In the genomic region with DNA sequence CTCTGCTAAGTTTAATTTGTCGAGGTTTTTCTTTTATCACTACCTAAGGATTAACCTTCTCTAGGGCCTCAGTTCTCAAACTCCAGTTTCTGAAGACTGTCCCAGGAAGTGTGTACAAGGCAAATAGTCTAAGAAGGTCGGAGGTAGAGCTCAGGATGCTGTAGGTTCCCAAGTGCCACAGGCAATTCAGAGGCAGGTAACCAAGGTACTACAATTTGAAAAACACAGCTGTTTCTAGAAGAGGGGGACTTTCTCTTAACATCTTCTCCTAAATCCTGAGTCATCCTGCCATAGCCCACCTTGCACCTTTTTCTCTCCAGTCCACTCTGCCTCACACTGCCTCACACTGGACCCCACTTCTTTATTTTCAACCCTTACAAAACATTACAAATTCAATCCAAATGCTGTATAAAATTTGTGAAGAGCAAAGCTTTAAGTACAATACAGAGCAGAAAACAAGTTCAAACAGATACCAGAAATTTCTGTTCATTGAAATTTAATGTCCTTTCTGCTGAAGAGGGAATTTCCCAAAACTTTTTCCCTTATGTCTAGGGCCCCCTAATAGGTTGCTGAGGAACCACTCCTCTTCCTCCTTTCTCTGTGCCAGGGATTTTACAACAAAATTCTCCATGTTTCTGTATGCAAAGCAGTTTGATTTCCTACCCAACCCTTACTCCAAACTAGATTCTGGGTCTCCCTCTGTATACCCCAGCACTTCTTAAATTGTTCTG, we compare ENCODE assay signal across 14 cellular contexts. TPM values are rescaled to one million over a fixed set of nuclear protein-coding genes. Genes with fewer than 3 reads are reported as not detected.
DNase-seq lines count a peak whose midpoint lies in the region; ATAC-seq, FAIRE-seq and TF ChIP-seq lines count a peak whose summit lies in the region.
"Had no signal": no experiment of that assay in that cellular context is flagged by ENCODE, and none has a peak within 500 bp of the region (broad histone marks: within the 10 kb centered on the region; RNA-seq: fewer than 3 reads in every experiment).

No MANE protein-coding gene starts in this region.

- no peak overlapping the region for H3K4me2 ChIP-seq in PC-3 (ENCODE audit: low read length)
- peak overlapping the region; percentile 61 for H3K4me2 ChIP-seq in keratinocyte (ENCODE audit: control insufficient read depth, extremely low read depth, insufficient read depth, low read depth, low read length)
- H3K4me2 ChIP-seq: KMS-11 had no signal

- H3K36me3 Mint-ChIP-seq in type B pancreatic cell = peaks cover 7% of the 10 kb centered on the region

- no peaks in the 10 kb centered on the region for H3K9me1 ChIP-seq in keratinocyte (ENCODE audit: control insufficient read depth, extremely low read depth, insufficient read depth, low read length)

- CTCF ChIA-PET in PC-3 (lab: Charles Lee) = no interaction called here

- no peaks in the 10 kb centered on the region for H3K36me3 ChIP-seq in PC-3 (ENCODE audit: low read depth, low read length)
- H3K36me3 ChIP-seq in keratinocyte (ENCODE audit: control insufficient read depth in 2 of 2, extremely low read depth in 1 of 2, insufficient read depth in 2 of 2, low read length in 2 of 2) = no peaks in the 10 kb centered on the region

- ATAC-seq in Right ventricle myocardium superior (ENCODE audit: poor library complexity) (peak; percentile 18), Right ventricle myocardium inferior (no peak), PC-3 (peak; percentile 29; the same call in 1 of the 2 replicates), GM19023 (IDR thresholded peaks at IDR 0.05; ENCODE audit: unreplicated experiment) (no peak), HG03135 (IDR thresholded peaks at IDR 0.05; ENCODE audit: unreplicated experiment) (no peak)

- H2AFZ ChIP-seq in PC-3 (ENCODE audit: low read length) (no peak overlapping the region), keratinocyte (ENCODE audit: control insufficient read depth, low read length) (peak overlapping the region; percentile 25)

- dilution Hi-C loops in keratinocyte (cut with MboI; ENCODE audit: extremely low pct_ligation_motif_present, low sequenced_read_pairs) = no loop called here

- peak; percentile 61 for FAIRE-seq in keratinocyte (lab: Jason Lieb, UNC)
- FAIRE-seq: endometrium, TTC549 had no signal

- H3K9me3 ChIP-seq in PC-3 (ENCODE audit: low read length) = no peaks in the 10 kb centered on the region
- no peaks in the 10 kb centered on the region for H3K9me3 ChIP-seq in keratinocyte (ENCODE audit: control insufficient read depth, low read depth, low read length)

- H3K4me3 ChIP-seq in PC-3 (ENCODE audit: low read length) (no peak overlapping the region), keratinocyte (ENCODE audit: control insufficient read depth in 2 of 3, extremely low read depth in 1 of 3, insufficient read depth in 2 of 3, low read depth in 1 of 3, low read length in 3 of 3) (no peak overlapping the region)

- DNase-seq in Right ventricle myocardium superior (no peak), Right ventricle myocardium inferior (ENCODE audit: missing footprints) (no peak), PC-3 (no peak), keratinocyte (ENCODE audit: low read depth, low spot score) (no peak), type B pancreatic cell (ENCODE audit: extremely low spot score, unreplicated experiment) (no peak), NCI-H2227 treated with DMSO at 0.1 percent for 48 hours (lab: John Stamatoyannopoulos, UW) (no peak)
- DNase-seq: DMS79 treated with DMSO at 0.1 percent for 48 hours, mesendoderm, NCI-H2171 had no signal

- H3K9me3 Mint-ChIP-seq in type B pancreatic cell = no peaks in the 10 kb centered on the region

- no peaks in the 10 kb centered on the region for H4K20me1 ChIP-seq in PC-3 (ENCODE audit: low read length)
- no peaks in the 10 kb centered on the region for H4K20me1 ChIP-seq in keratinocyte (ENCODE audit: control insufficient read depth, extremely low read depth, insufficient read depth, low read length)

- no peaks in the 10 kb centered on the region for H3K27me3 Mint-ChIP-seq in type B pancreatic cell

- peaks cover 35% of the 10 kb centered on the region for H3K4me1 ChIP-seq in PC-3 (ENCODE audit: insufficient read depth, low read length)
- peaks cover 41% of the 10 kb centered on the region for H3K4me1 ChIP-seq in keratinocyte (ENCODE audit: control insufficient read depth, extremely low read depth, insufficient read depth, low read length)

- POLR2A ChIA-PET in PC-3 (lab: Charles Lee; ENCODE audit: unreplicated experiment) = no interaction called here

- no peak overlapping the region for H3K9ac ChIP-seq in PC-3 (ENCODE audit: low read length)
- peak overlapping the region; percentile 48 for H3K9ac ChIP-seq in keratinocyte (ENCODE audit: control insufficient read depth, extremely low read depth, insufficient read depth, low read length)
- H3K9ac ChIP-seq: KMS-11 had no signal

- BruUV-seq in PC-3 (replicated peaks; lab: Mats Ljungman, UMichigan) = no TSS peak

- H3K79me2 ChIP-seq in PC-3 (ENCODE audit: low read length) = no peaks in the 10 kb centered on the region
- peaks cover 5% of the 10 kb centered on the region for H3K79me2 ChIP-seq in keratinocyte (ENCODE audit: control insufficient read depth, insufficient read depth, low read length)

- intact Hi-C loops in Right ventricle myocardium superior (cut with DNase I) = no loop called here
- intact Hi-C loops in Right ventricle myocardium inferior (cut with DNase I) = loop anchor here (10.0 kb wide), 1 partner anchor 197 kb away; no protein-coding TSS in a partner anchor
- intact Hi-C loops in PC-3 (cut with micrococcal nuclease) = no loop called here

- H3K4me1 Mint-ChIP-seq in type B pancreatic cell (ENCODE audit: unreplicated experiment) = peaks cover 16% of the 10 kb centered on the region

- H3K27ac ChIP-seq in PC-3 (ENCODE audit: low read length) (no peak overlapping the region), keratinocyte (ENCODE audit: control insufficient read depth, insufficient read depth, low read length) (peak overlapping the region; percentile 37)
- H3K27ac ChIP-seq: KMS-11 had no signal

- H3K4me3 Mint-ChIP-seq in type B pancreatic cell = peak overlapping the region; percentile 64

- H3K27ac Mint-ChIP-seq in type B pancreatic cell = peak overlapping the region; percentile 46

- no peaks in the 10 kb centered on the region for H3F3A ChIP-seq in PC-3 (ENCODE audit: low read length, unreplicated experiment)

- no peaks in the 10 kb centered on the region for H3K9me2 ChIP-seq in PC-3 (replicated peaks; ENCODE audit: low read length)

- H3K27me3 ChIP-seq in PC-3 (ENCODE audit: low read length) (no peaks in the 10 kb centered on the region), keratinocyte (ENCODE audit: control insufficient read depth, extremely low read depth, insufficient read depth, low read length) (no peaks in the 10 kb centered on the region)

- TF ChIP-seq CTCF in PC-3 (conservative IDR thresholded peaks at IDR 0.05; ENCODE audit: low read depth, low read length) (no peak), keratinocyte (optimal IDR thresholded peaks at IDR 0.05 in 1 of 3, IDR thresholded peaks at IDR 0.05 in 1 of 3, conservative IDR thresholded peaks at IDR 0.05 in 1 of 3; ENCODE audit: extremely low read depth in 1 of 3, insufficient read depth in 2 of 3, low read length in 3 of 3) (no peak), type B pancreatic cell (conservative IDR thresholded peaks at IDR 0.05) (no peak)

RNA-seq across cellular contexts. Expression of a gene that starts 43.0 kb away (rescaled TPM):
- total RNA-seq in Right ventricle myocardium superior (7.5 TPM), Right ventricle myocardium inferior (7.3 TPM), PC-3 (2014; rRNA removed) (0.46 and 0.66 TPM in 2 replicates), type B pancreatic cell (ENCODE audit: low replicate concordance) (6.2 and 13.2 TPM in 2 replicates)
- 1.9 to 2.4 TPM (median 2.4 TPM) in 3 replicates for polyA plus RNA-seq in keratinocyte
- polyA plus RNA-seq in keratinocyte (2011; ENCODE audit: low read depth) = 0.52 TPM
- polyA plus RNA-seq in keratinocyte (2011; cell fraction: cytosol; rRNA removed) = 0.87 and 1.8 TPM in 2 replicates
- 2.5 and 3.5 TPM in 2 replicates for polyA plus RNA-seq in keratinocyte (2011; cell fraction: nucleus; rRNA removed)
- 0.72 and 1.2 TPM in 2 replicates for polyA plus RNA-seq in keratinocyte (2012; ENCODE audit: low replicate concordance)
- 3.8 to 8.4 TPM (median 8.0 TPM) in 3 replicates for polyA minus RNA-seq in keratinocyte
- polyA minus RNA-seq in keratinocyte (2011; cell fraction: cytosol; rRNA and poly(A)+ RNA removed) = 4.4 TPM
- polyA minus RNA-seq in keratinocyte (2011; cell fraction: nucleus; rRNA and poly(A)+ RNA removed) = 9.5 and 15.5 TPM in 2 replicates

Comparison
In these comparisons a context has a peak if more than half of its experiments do, and no peak if none do; other contexts are left out.
1. ATAC-seq: peak in Right ventricle myocardium superior (single experiment) and PC-3 (single experiment); none in Right ventricle myocardium inferior (single experiment), GM19023 (single experiment) and HG03135 (single experiment).